Comparison of ENCODE assay signal across 1 cellular context in the genomic region with DNA sequence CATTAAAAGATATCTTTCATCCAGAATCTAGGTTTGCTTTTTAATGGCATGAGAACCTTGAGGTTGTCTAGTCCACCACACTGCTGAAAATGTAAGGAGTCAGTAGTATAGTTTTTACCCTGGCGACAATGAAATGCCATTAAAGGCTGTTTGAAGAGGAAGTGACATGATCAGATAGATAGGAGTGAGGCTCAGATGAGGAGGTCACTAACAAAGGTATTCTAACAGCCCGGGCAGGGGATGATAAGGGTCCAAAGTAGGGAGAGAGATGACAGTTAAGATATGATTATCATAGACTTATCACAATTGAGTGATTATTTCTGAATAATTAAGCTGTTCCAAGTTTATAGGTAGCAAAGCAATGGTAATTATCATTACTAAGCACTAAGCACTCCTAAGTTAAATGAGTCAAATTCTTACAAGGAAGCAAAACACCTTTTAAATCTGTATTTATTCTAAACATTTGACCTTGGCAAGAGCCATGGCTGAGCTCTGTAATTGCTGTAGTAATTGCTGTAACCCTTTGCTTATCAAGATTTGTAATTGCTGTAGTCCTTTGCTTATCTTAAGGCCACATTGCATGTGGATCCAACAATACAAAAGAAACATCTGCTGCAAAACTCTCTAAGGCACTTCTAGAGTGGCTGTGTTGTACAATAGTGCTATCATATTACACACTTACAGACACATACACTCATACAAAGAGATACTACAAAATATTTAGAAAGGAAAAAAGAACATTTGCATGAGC.
A peak's percentile ranks its signal among the peaks of the same experiment; 100 is the strongest.
TF ChIP-seq lines count a peak whose summit lies in the region.

No MANE protein-coding gene starts in this region.

TF ChIP-seq in HEK293, 187 proteins besides CTCF, POLR2A, EP300 and RAD21 (continued from another document):
- TF ChIP-seq, protein P1, sequence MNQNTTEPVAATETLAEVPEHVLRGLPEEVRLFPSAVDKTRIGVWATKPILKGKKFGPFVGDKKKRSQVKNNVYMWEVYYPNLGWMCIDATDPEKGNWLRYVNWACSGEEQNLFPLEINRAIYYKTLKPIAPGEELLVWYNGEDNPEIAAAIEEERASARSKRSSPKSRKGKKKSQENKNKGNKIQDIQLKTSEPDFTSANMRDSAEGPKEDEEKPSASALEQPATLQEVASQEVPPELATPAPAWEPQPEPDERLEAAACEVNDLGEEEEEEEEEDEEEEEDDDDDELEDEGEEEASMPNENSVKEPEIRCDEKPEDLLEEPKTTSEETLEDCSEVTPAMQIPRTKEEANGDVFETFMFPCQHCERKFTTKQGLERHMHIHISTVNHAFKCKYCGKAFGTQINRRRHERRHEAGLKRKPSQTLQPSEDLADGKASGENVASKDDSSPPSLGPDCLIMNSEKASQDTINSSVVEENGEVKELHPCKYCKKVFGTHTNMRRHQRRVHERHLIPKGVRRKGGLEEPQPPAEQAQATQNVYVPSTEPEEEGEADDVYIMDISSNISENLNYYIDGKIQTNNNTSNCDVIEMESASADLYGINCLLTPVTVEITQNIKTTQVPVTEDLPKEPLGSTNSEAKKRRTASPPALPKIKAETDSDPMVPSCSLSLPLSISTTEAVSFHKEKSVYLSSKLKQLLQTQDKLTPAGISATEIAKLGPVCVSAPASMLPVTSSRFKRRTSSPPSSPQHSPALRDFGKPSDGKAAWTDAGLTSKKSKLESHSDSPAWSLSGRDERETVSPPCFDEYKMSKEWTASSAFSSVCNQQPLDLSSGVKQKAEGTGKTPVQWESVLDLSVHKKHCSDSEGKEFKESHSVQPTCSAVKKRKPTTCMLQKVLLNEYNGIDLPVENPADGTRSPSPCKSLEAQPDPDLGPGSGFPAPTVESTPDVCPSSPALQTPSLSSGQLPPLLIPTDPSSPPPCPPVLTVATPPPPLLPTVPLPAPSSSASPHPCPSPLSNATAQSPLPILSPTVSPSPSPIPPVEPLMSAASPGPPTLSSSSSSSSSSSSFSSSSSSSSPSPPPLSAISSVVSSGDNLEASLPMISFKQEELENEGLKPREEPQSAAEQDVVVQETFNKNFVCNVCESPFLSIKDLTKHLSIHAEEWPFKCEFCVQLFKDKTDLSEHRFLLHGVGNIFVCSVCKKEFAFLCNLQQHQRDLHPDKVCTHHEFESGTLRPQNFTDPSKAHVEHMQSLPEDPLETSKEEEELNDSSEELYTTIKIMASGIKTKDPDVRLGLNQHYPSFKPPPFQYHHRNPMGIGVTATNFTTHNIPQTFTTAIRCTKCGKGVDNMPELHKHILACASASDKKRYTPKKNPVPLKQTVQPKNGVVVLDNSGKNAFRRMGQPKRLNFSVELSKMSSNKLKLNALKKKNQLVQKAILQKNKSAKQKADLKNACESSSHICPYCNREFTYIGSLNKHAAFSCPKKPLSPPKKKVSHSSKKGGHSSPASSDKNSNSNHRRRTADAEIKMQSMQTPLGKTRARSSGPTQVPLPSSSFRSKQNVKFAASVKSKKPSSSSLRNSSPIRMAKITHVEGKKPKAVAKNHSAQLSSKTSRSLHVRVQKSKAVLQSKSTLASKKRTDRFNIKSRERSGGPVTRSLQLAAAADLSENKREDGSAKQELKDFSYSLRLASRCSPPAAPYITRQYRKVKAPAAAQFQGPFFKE (tag by site-specific recombination; IDR thresholded peaks at IDR 0.05; ENCODE audit: borderline replicate concordance) = no peak
- TF ChIP-seq, protein P2, sequence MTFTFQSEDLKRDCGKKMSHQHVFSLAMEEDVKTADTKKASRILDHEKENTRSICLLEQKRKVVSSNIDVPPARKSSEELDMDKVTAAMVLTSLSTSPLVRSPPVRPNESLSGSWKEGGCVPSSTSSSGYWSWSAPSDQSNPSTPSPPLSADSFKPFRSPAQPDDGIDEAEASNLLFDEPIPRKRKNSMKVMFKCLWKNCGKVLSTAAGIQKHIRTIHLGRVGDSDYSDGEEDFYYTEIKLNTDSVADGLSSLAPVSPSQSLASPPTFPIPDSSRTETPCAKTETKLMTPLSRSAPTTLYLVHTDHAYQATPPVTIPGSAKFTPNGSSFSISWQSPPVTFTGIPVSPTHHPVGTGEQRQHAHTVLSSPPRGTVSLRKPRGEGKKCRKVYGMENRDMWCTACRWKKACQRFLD (tag by site-specific recombination; IDR thresholded peaks at IDR 0.05) = no peak
- TF ChIP-seq ZBTB7A (tag by site-specific recombination; IDR thresholded peaks at IDR 0.05; ENCODE audit: low read depth) (no peak), ZXDB (tag by site-specific recombination; IDR thresholded peaks at IDR 0.05) (peak; percentile 58), ZNF624 (tag by site-specific recombination; IDR thresholded peaks at IDR 0.05) (no peak), ZNF433 (tag by site-specific recombination; IDR thresholded peaks at IDR 0.05; ENCODE audit: low read depth) (no peak), ZNF404 (tag by site-specific recombination; IDR thresholded peaks at IDR 0.05) (no peak), ZNF423 (tag by site-specific recombination; IDR thresholded peaks at IDR 0.05) (no peak), FEZF1 (tag by site-specific recombination; IDR thresholded peaks at IDR 0.05) (peak; percentile 80), SALL2 (tag by site-specific recombination; IDR thresholded peaks at IDR 0.05; ENCODE audit: borderline replicate concordance) (no peak), ZFP3 (tag by site-specific recombination; IDR thresholded peaks at IDR 0.05; ENCODE audit: low read depth) (no peak), ZNF768 (tag by site-specific recombination; IDR thresholded peaks at IDR 0.05) (no peak), ZIC2 (tag by site-specific recombination; IDR thresholded peaks at IDR 0.05) (no peak), HOXC10 (CRISPR knock-in tag; IDR thresholded peaks at IDR 0.05) (no peak), SP7 (tag by site-specific recombination; IDR thresholded peaks at IDR 0.05) (peak; percentile 69; the same call in 1 of the 2 replicates), ZNF560 (tag by site-specific recombination; IDR thresholded peaks at IDR 0.05; ENCODE audit: borderline replicate concordance) (no peak), ZNF202 (tag by site-specific recombination; IDR thresholded peaks at IDR 0.05; ENCODE audit: borderline replicate concordance) (no peak), ZNF660 (tag by site-specific recombination; IDR thresholded peaks at IDR 0.05) (no peak), IKZF3 (tag by site-specific recombination; IDR thresholded peaks at IDR 0.05) (0 out of 2 replicates have a peak, but pooled peaks have one; percentile 28), ZNF600 (tag by site-specific recombination; IDR thresholded peaks at IDR 0.05) (no peak), KLF8 (tag by site-specific recombination; IDR thresholded peaks at IDR 0.05) (peak; percentile 18; the same call in 1 of the 2 replicates), ZNF292 (tag by site-specific recombination; IDR thresholded peaks at IDR 0.05; ENCODE audit: borderline replicate concordance, low read depth) (no peak)
- TF ChIP-seq, protein P3, sequence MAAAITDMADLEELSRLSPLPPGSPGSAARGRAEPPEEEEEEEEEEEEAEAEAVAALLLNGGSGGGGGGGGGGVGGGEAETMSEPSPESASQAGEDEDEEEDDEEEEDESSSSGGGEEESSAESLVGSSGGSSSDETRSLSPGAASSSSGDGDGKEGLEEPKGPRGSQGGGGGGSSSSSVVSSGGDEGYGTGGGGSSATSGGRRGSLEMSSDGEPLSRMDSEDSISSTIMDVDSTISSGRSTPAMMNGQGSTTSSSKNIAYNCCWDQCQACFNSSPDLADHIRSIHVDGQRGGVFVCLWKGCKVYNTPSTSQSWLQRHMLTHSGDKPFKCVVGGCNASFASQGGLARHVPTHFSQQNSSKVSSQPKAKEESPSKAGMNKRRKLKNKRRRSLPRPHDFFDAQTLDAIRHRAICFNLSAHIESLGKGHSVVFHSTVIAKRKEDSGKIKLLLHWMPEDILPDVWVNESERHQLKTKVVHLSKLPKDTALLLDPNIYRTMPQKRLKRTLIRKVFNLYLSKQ (tag by site-specific recombination; IDR thresholded peaks at IDR 0.05; ENCODE audit: borderline replicate concordance) = no peak
- TF ChIP-seq, protein P4, sequence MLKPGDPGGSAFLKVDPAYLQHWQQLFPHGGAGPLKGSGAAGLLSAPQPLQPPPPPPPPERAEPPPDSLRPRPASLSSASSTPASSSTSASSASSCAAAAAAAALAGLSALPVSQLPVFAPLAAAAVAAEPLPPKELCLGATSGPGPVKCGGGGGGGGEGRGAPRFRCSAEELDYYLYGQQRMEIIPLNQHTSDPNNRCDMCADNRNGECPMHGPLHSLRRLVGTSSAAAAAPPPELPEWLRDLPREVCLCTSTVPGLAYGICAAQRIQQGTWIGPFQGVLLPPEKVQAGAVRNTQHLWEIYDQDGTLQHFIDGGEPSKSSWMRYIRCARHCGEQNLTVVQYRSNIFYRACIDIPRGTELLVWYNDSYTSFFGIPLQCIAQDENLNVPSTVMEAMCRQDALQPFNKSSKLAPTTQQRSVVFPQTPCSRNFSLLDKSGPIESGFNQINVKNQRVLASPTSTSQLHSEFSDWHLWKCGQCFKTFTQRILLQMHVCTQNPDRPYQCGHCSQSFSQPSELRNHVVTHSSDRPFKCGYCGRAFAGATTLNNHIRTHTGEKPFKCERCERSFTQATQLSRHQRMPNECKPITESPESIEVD (tag by site-specific recombination; IDR thresholded peaks at IDR 0.05) = peak; percentile 77
- TF ChIP-seq, protein P5, sequence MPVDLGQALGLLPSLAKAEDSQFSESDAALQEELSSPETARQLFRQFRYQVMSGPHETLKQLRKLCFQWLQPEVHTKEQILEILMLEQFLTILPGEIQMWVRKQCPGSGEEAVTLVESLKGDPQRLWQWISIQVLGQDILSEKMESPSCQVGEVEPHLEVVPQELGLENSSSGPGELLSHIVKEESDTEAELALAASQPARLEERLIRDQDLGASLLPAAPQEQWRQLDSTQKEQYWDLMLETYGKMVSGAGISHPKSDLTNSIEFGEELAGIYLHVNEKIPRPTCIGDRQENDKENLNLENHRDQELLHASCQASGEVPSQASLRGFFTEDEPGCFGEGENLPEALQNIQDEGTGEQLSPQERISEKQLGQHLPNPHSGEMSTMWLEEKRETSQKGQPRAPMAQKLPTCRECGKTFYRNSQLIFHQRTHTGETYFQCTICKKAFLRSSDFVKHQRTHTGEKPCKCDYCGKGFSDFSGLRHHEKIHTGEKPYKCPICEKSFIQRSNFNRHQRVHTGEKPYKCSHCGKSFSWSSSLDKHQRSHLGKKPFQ (tag by site-specific recombination; IDR thresholded peaks at IDR 0.05) = no peak
- TF ChIP-seq, protein P6, sequence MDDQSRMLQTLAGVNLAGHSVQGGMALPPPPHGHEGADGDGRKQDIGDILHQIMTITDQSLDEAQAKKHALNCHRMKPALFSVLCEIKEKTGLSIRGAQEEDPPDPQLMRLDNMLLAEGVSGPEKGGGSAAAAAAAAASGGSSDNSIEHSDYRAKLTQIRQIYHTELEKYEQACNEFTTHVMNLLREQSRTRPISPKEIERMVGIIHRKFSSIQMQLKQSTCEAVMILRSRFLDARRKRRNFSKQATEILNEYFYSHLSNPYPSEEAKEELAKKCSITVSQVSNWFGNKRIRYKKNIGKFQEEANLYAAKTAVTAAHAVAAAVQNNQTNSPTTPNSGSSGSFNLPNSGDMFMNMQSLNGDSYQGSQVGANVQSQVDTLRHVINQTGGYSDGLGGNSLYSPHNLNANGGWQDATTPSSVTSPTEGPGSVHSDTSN (CRISPR knock-in tag; IDR thresholded peaks at IDR 0.05) = no peak
- TF ChIP-seq, protein P7, sequence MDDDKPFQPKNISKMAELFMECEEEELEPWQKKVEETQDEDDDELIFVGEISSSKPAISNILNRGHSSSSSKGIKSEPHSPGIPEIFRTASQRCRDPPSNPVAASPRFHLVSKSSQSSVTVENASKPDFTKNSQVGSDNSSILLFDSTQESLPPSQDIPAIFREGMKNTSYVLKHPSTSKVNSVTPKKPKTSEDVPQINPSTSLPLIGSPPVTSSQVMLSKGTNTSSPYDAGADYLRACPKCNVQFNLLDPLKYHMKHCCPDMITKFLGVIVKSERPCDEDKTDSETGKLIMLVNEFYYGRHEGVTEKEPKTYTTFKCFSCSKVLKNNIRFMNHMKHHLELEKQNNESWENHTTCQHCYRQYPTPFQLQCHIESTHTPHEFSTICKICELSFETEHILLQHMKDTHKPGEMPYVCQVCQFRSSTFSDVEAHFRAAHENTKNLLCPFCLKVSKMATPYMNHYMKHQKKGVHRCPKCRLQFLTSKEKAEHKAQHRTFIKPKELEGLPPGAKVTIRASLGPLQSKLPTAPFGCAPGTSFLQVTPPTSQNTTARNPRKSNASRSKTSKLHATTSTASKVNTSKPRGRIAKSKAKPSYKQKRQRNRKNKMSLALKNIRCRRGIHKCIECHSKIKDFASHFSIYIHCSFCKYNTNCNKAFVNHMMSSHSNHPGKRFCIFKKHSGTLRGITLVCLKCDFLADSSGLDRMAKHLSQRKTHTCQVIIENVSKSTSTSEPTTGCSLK (tag by site-specific recombination; IDR thresholded peaks at IDR 0.05) = no peak
- TF ChIP-seq, protein P8, sequence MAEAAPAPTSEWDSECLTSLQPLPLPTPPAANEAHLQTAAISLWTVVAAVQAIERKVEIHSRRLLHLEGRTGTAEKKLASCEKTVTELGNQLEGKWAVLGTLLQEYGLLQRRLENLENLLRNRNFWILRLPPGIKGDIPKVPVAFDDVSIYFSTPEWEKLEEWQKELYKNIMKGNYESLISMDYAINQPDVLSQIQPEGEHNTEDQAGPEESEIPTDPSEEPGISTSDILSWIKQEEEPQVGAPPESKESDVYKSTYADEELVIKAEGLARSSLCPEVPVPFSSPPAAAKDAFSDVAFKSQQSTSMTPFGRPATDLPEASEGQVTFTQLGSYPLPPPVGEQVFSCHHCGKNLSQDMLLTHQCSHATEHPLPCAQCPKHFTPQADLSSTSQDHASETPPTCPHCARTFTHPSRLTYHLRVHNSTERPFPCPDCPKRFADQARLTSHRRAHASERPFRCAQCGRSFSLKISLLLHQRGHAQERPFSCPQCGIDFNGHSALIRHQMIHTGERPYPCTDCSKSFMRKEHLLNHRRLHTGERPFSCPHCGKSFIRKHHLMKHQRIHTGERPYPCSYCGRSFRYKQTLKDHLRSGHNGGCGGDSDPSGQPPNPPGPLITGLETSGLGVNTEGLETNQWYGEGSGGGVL (tag by site-specific recombination; IDR thresholded peaks at IDR 0.05) = peak; percentile 40
